ENCODE assay signal across 25 cellular contexts in genomic region chr1:87093286-87093685, GRCh38.
DNase-seq lines count a peak whose midpoint lies in the region; ATAC-seq, FAIRE-seq and TF ChIP-seq lines count a peak whose summit lies in the region.
"Had no signal": no experiment of that assay in that cellular context is flagged by ENCODE, and none has a peak within 500 bp of the region (broad histone marks: within the 10 kb centered on the region; RNA-seq: fewer than 3 reads in every experiment).

No MANE protein-coding gene starts in this region.

- POLR2A ChIA-PET in PC-9 (lab: Charles Lee; ENCODE audit: unreplicated experiment) = interaction anchor here (0.5 to 0.6 kb wide), 4 partner anchors 10 to 713 kb away, joined by 3 to 6 read pairs (median 6); no protein-coding TSS in a partner anchor
- POLR2A ChIA-PET in K562 (lab: Yijun Ruan, JAX) = interaction anchor here (0.6 to 0.8 kb wide), 2 partner anchors 18 to 180 kb away, joined by 3 read pairs; no protein-coding TSS in a partner anchor

- in situ Hi-C loops in K562 (cut with MboI) = no loop called here

- TF ChIP-seq EP300 in K562 (IDR thresholded peaks at IDR 0.05; ENCODE audit: low read length) = no peak

- H3F3A ChIP-seq in PC-9 (ENCODE audit: insufficient read depth, low read depth) = peaks cover 14% of the 10 kb centered on the region

- H3K4me3 ChIP-seq in PC-9 = no peak overlapping the region
- no peak overlapping the region for H3K4me3 ChIP-seq in K562
- H3K4me3 ChIP-seq in mesodermal cell (ENCODE audit: extremely low read depth, insufficient read depth, low read length, poor library complexity, severe bottlenecking) = no peak overlapping the region
- no peak overlapping the region for H3K4me3 ChIP-seq in aorta (ENCODE audit: low read length in 2 of 2)
- no peak overlapping the region for H3K4me3 ChIP-seq in pancreas
- H3K4me3 ChIP-seq: ascending aorta, GM12878, testis had no signal

- H3K27me3 ChIP-seq in PC-9 (ENCODE audit: insufficient read depth, low read depth) (no peaks in the 10 kb centered on the region), K562 (ENCODE audit: control insufficient read depth in 2 of 2, insufficient read depth in 2 of 2, low read length in 2 of 2) (no peaks in the 10 kb centered on the region), aorta (ENCODE audit: control insufficient read depth in 1 of 2, insufficient read depth in 2 of 2, low read length in 1 of 2) (no peaks in the 10 kb centered on the region), pancreas (no peaks in the 10 kb centered on the region)
- H3K27me3 ChIP-seq: ascending aorta, testis had no signal

- FAIRE-seq in GM19239 (lab: Jason Lieb, UNC) = peak; percentile 39
- no peak for FAIRE-seq in K562 (lab: Jason Lieb, UNC)
- no peak for FAIRE-seq in pancreas (lab: Jason Lieb, UNC)
- FAIRE-seq: GM12878, HTR-8/SVneo had no signal

- CTCF ChIA-PET in PC-9 (lab: Charles Lee) = no interaction called here
- CTCF ChIA-PET in K562 (lab: Yijun Ruan, JAX; ENCODE audit: low intra/inter-chr PET ratio) = no interaction called here

- BruUV-seq in PC-9 (replicated peaks; lab: Mats Ljungman, UMichigan) = no TSS peak
- no TSS peak for BruUV-seq in K562 (replicated peaks; lab: Mats Ljungman, UMichigan)

- TF ChIP-seq RAD21 in K562 (CRISPR knock-in tag; conservative IDR thresholded peaks at IDR 0.05 in 1 of 2, IDR thresholded peaks at IDR 0.05 in 1 of 2) = no peak

- H2AFZ ChIP-seq in PC-9 (no peak overlapping the region), K562 (ENCODE audit: low read depth, low read length) (no peak overlapping the region; the same call in 1 of the 2 replicates)

- intact Hi-C loops in PC-9 (cut with micrococcal nuclease; ENCODE audit: unreplicated experiment) = no loop called here
- intact Hi-C loops in K562 (cut with micrococcal nuclease) = no loop called here
- intact Hi-C loops in aorta (cut with DNase I) = no loop called here
- intact Hi-C loops in pancreas (cut with DNase I) = no loop called here

- H3K4me1 ChIP-seq in PC-9 (replicated peaks; ENCODE audit: insufficient read depth) (peaks cover 21% of the 10 kb centered on the region), K562 (replicated peaks in 1 of 2; ENCODE audit: control insufficient read depth in 2 of 2, insufficient read depth in 2 of 2, low read length in 2 of 2) (0 out of 5 replicates have a peak, but pooled peaks cover 0 to 4% of the 10 kb centered on the region in 2 experiments), mesodermal cell (ENCODE audit: control insufficient read depth, insufficient read depth, low read length, poor library complexity, severe bottlenecking) (peaks cover 14% of the 10 kb centered on the region), aorta (ENCODE audit: control insufficient read depth in 1 of 2, insufficient read depth in 2 of 2, low read length in 2 of 2) (no peaks in the 10 kb centered on the region), pancreas (no peaks in the 10 kb centered on the region)
- H3K4me1 ChIP-seq: ascending aorta, testis had no signal

- H3K9ac ChIP-seq in K562 (ENCODE audit: insufficient read depth in 1 of 2, low read depth in 2 of 2, low read length in 2 of 2) = no peak overlapping the region

- H3K79me2 ChIP-seq in PC-9 (ENCODE audit: low read depth) = no peaks in the 10 kb centered on the region
- H3K79me2 ChIP-seq in K562 (ENCODE audit: control insufficient read depth, insufficient read depth, low read length) = no peaks in the 10 kb centered on the region

- H3K36me3 ChIP-seq in PC-9 (ENCODE audit: low read depth) (no peaks in the 10 kb centered on the region), K562 (ENCODE audit: control insufficient read depth, insufficient read depth, low read length) (peaks cover 9% of the 10 kb centered on the region), mesodermal cell (ENCODE audit: control insufficient read depth, insufficient read depth, low read length) (no peaks in the 10 kb centered on the region), aorta (ENCODE audit: control insufficient read depth in 1 of 2, insufficient read depth in 2 of 2, low read length in 1 of 2) (no peaks in the 10 kb centered on the region), pancreas (no peaks in the 10 kb centered on the region)
- H3K36me3 ChIP-seq: ascending aorta had no signal

- peak; percentile 61; the same call in 2 of the 3 replicates for ATAC-seq in K562
- no peak for ATAC-seq in aorta (ENCODE audit: low FRiP score)
- ATAC-seq in pancreas = no peak
- ATAC-seq: GM12878; left colon; natural killer cell treated with Interleukin-12 subunit alpha and Interleukin-12 subunit beta and Interleukin-15 and Interleukin-18, amount 100 ng/mL, for 72 hours; stimulated activated memory B cell treated with anti-CD40 and anti-IgM and Interleukin-4, amounts not matched to agents 10 μg/mL and 1 μg/mL and 100 μg/mL, for 72 hours had no signal

- H3K9me2 ChIP-seq in PC-9 (ENCODE audit: insufficient read depth) = no peaks in the 10 kb centered on the region

- H4K20me1 ChIP-seq in PC-9 (ENCODE audit: insufficient read depth) (no peaks in the 10 kb centered on the region), K562 (replicated peaks; ENCODE audit: control insufficient read depth, insufficient read depth, low read length) (no peaks in the 10 kb centered on the region)

- DNase-seq in GM19239 (ENCODE audit: insufficient read length, low spot score) = no peak
- peak; percentile 15 to 82 for DNase-seq in PC-9
- DNase-seq in K562 (ENCODE audit: extremely low read depth in 1 of 4, low spot score in 3 of 4) = peak in 1 of 4 experiments; percentile 26
- DNase-seq in aorta = no peak
- DNase-seq in activated effector memory CD4-positive, alpha-beta T cell treated with Interleukin-2 at 50 U/mL for 16 hours = no peak
- no peak for DNase-seq in pancreas
- DNase-seq: activated B cell treated with CpG ODN at 0.5 μM for 24 hours; activated CD4-positive, alpha-beta memory T cell treated with anti-CD3 and anti-CD28 coated beads, Interleukin-2, amount 10 ng/mL, durations not matched to agents 7 days and 5 days; activated T-cell treated with anti-CD3 and anti-CD28 coated beads for 4 hours; CD4-positive, CD25-positive, alpha-beta regulatory T cell; H7; left colon; midbrain; NCI-H1436 treated with DMSO at 0.1 percent for 48 hours; NCI-H2171 treated with DMSO at 0.1 percent for 48 hours; NCI-H526 treated with DMSO at 0.1 percent for 48 hours; posterior cingulate gyrus; SHP77 treated with DMSO at 0.1 percent for 48 hours; testis had no signal

- no peaks in the 10 kb centered on the region for H3K9me3 ChIP-seq in PC-9 (ENCODE audit: insufficient read depth, low read depth)
- H3K9me3 ChIP-seq in K562 (replicated peaks; ENCODE audit: control insufficient read depth, insufficient read depth, low read depth, low read length) = no peaks in the 10 kb centered on the region
- no peaks in the 10 kb centered on the region for H3K9me3 ChIP-seq in mesodermal cell (ENCODE audit: control insufficient read depth, low read length)
- H3K9me3 ChIP-seq in aorta (ENCODE audit: control insufficient read depth, low read length) = no peaks in the 10 kb centered on the region
- no peaks in the 10 kb centered on the region for H3K9me3 ChIP-seq in pancreas
- H3K9me3 ChIP-seq: ascending aorta, testis had no signal

- H3K4me2 ChIP-seq in PC-9 = peak overlapping the region; percentile 24
- H3K4me2 ChIP-seq in K562 (ENCODE audit: insufficient read depth, low read length) = no peak overlapping the region; the same call in 1 of the 2 replicates

- no peak for TF ChIP-seq CTCF in PC-9 (conservative IDR thresholded peaks at IDR 0.05)
- TF ChIP-seq CTCF in K562 (IDR thresholded peaks at IDR 0.05 in 2 of 3, conservative IDR thresholded peaks at IDR 0.05 in 1 of 3; ENCODE audit: insufficient read depth in 2 of 3, low read depth in 1 of 3, low read length in 3 of 3) = no peak
- TF ChIP-seq CTCF in pancreas (IDR thresholded peaks at IDR 0.05) = no peak

- H3K9me1 ChIP-seq in K562 (ENCODE audit: control insufficient read depth, insufficient read depth, low read length) = no peaks in the 10 kb centered on the region

- TF ChIP-seq POLR2A in K562 (conservative IDR thresholded peaks at IDR 0.05) = no peak

- peak overlapping the region; percentile 29; the same call in 1 of the 2 replicates for H3K27ac ChIP-seq in PC-9
- peak overlapping the region; percentile 46; the same call in 1 of the 3 replicates for H3K27ac ChIP-seq in K562 (ENCODE audit: extremely low read depth, low read depth, low read length)
- H3K27ac ChIP-seq in mesodermal cell (ENCODE audit: low read depth, low read length, severe bottlenecking) = peak overlapping the region; percentile 61
- H3K27ac ChIP-seq in aorta (ENCODE audit: low read depth in 1 of 2, low read length in 2 of 2) = no peak overlapping the region
- no peak overlapping the region for H3K27ac ChIP-seq in pancreas
- H3K27ac ChIP-seq: ascending aorta, testis had no signal

- WGBS in K562 (ENCODE audit: insufficient coverage, low coverage, missing lambda C conversion rate) = 63% methylated on average over 4 of the region's 4 CpGs
- 90% methylated on average over 2 of the region's 4 CpGs; no CpG with 5 or more reads in 1 of the 2 experiments for WGBS in mesodermal cell (ENCODE audit: insufficient coverage in 2 of 2), 2 experiments
- 95 to 97% methylated on average over 4 of the region's 4 CpGs for WGBS in aorta, 2 donors
- WGBS in pancreas, 2 donors = 94 to 97% methylated on average over 4 of the region's 4 CpGs

TF ChIP-seq in K562, 482 proteins besides CTCF, POLR2A, EP300 and RAD21 (continues in another document):
- TF ChIP-seq PREB (CRISPR knock-in tag; IDR thresholded peaks at IDR 0.05) (no peak), CEBPG (CRISPR knock-in tag; IDR thresholded peaks at IDR 0.05) (no peak), CEBPG (tag; conservative IDR thresholded peaks at IDR 0.05 in 1 of 2, IDR thresholded peaks at IDR 0.05 in 1 of 2) (no peak), CBFB (CRISPR knock-in tag; IDR thresholded peaks at IDR 0.05) (no peak), IRF2 (CRISPR knock-in tag; IDR thresholded peaks at IDR 0.05) (no peak), ARID1B (IDR thresholded peaks at IDR 0.05) (peak; percentile 39), ZNF507 (tag; conservative IDR thresholded peaks at IDR 0.05) (no peak), MBD2 (IDR thresholded peaks at IDR 0.05; ENCODE audit: borderline replicate concordance, low read depth) (no peak), FOXK2 (conservative IDR thresholded peaks at IDR 0.05 in 1 of 2, IDR thresholded peaks at IDR 0.05 in 1 of 2; ENCODE audit: low read depth in 2 of 2) (no peak), ZNF217 (CRISPR knock-in tag; IDR thresholded peaks at IDR 0.05) (no peak), EHMT2 (IDR thresholded peaks at IDR 0.05) (no peak)

Comparison
In these comparisons a context has a peak if more than half of its experiments do, and no peak if none do; other contexts are left out.
1. DNase-seq: peak in PC-9 (2 of 2); none in GM19239 (single experiment), aorta (0 of 2), activated effector memory CD4-positive, alpha-beta T cell treated with Interleukin-2 at 50 U/mL for 16 hours (single experiment) and pancreas (0 of 6).
2. H3K27ac ChIP-seq: peak in PC-9 (single experiment), K562 (single experiment) and mesodermal cell (single experiment); none in aorta (0 of 2) and pancreas (0 of 4).